ENCODE assay signal across 21 cellular contexts in the genomic region with DNA sequence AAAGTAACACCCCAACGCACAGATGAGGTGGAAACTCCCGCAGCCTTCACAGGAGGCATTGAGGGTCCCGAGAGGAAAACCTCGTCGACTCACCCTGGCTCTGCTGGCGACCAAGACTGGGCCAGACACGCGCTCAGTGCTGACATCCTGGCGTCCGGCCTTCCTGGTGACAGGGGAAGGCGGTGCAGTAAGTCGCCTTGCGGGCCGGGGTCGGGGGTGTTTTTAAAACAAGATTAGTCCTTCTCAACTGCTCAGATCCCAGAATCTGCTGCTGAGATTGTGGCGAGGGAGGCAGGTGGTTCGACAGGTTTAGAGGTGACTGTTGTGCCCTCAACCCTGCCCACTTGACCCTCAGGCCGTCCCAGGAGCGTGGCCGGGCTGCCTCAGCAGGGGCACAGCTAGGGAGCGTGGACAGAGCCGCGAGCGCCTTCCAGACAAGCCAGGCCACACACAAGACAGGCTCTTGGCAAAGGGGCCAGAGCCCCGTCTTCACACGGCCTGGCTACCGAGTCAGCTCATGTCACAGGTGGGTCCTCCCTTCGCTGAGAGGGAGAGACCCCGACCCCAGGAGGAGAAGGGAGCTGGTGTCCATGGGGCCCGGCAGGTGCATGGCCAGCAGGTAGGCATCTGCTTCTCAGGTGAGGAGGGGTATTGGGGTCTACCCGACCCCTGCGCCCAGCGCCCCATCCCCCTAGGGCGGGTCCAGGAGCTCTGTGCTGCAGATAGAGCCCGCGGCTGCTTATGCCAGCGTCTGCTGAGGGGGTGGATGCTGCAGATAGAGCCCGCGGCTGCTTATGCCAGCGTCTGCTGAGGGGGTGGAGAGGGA.
"Had no signal": no experiment of that assay in that cellular context is flagged by ENCODE, and none has a peak within 500 bp of the region (broad histone marks: within the 10 kb centered on the region; RNA-seq: fewer than 3 reads in every experiment).

No MANE protein-coding gene starts in this region.

- H3K9me3 ChIP-seq: adrenal gland, colonic mucosa, heart right ventricle, upper lobe of left lung had no signal

- H3K27ac ChIP-seq: adrenal gland, colonic mucosa, dorsolateral prefrontal cortex, heart right ventricle, SK-N-MC, upper lobe of left lung, VCaP had no signal

- DNase-seq: activated CD4-positive, CD25-positive, alpha-beta regulatory T cell treated with anti-CD3 and anti-CD28 coated beads, Interleukin-2, amount 50 U/mL, for 72 hours; activated CD8-positive, alpha-beta memory T cell treated with anti-CD3 and anti-CD28 coated beads, Interleukin-2, amount 50 U/mL, for 48 hours; activated naive CD4-positive, alpha-beta T cell; activated T-cell treated with anti-CD3 and anti-CD28 coated beads, Interleukin-2, amount 50 U/mL, for 4 hours; adrenal gland; colonic mucosa; dorsolateral prefrontal cortex; effector memory CD8-positive, alpha-beta T cell; heart right ventricle; islet precursor cell; left cardiac atrium; retina; upper lobe of left lung had no signal

- H3K4me3 ChIP-seq: adrenal gland, colonic mucosa, dorsolateral prefrontal cortex, heart right ventricle, SK-N-MC, upper lobe of left lung had no signal

- H3K27me3 ChIP-seq: adrenal gland, colonic mucosa, dorsolateral prefrontal cortex, heart right ventricle, upper lobe of left lung had no signal

- H3K9me3 Mint-ChIP-seq: activated T-cell treated with anti-CD3 and anti-CD28 coated beads, Interleukin-2, amount 50 U/mL, for 4 hours; activated T-helper 2 cell treated with anti-CD3 and anti-CD28 coated beads, Interferon-gamma antibody, Interleukin-2, Interleukin-4, amounts not matched to agents 10 μg/mL and 5 μg/mL and 100 μg/mL, durations not matched to agents 14 hours and 24 hours and 36 hours; central memory CD8-positive, alpha-beta T cell; effector memory CD8-positive, alpha-beta T cell; memory B cell; neural crest cell had no signal

- H3K4me1 ChIP-seq: adrenal gland, colonic mucosa, upper lobe of left lung had no signal

- H3K27ac Mint-ChIP-seq: activated naive CD8-positive, alpha-beta T cell; activated T-helper 2 cell treated with anti-CD3 and anti-CD28 coated beads, Interferon-gamma antibody, Interleukin-2, Interleukin-4, amounts not matched to agents 10 μg/mL and 5 μg/mL and 100 μg/mL, durations not matched to agents 14 hours and 24 hours and 36 hours; memory B cell; progenitor cell of endocrine pancreas had no signal

- H3K27me3 Mint-ChIP-seq: activated naive CD8-positive, alpha-beta T cell; central memory CD8-positive, alpha-beta T cell; effector memory CD8-positive, alpha-beta T cell; memory B cell; progenitor cell of endocrine pancreas had no signal

- H3K4me3 Mint-ChIP-seq: activated naive CD8-positive, alpha-beta T cell; activated T-cell treated with anti-CD3 and anti-CD28 coated beads, Interleukin-2, amount 50 U/mL, for 4 hours; central memory CD8-positive, alpha-beta T cell; effector memory CD8-positive, alpha-beta T cell; memory B cell; neural crest cell had no signal

- ATAC-seq: activated T-cell treated with anti-CD3 and anti-CD28 coated beads, Interleukin-2, amount 50 U/mL, for 4 hours; effector memory CD8-positive, alpha-beta T cell; left cardiac atrium had no signal

- H3K4me1 Mint-ChIP-seq: central memory CD8-positive, alpha-beta T cell; memory B cell had no signal

- H3K36me3 ChIP-seq: colonic mucosa had no signal
